Comparison of ENCODE assay signal across 2 cellular contexts in the genomic region with DNA sequence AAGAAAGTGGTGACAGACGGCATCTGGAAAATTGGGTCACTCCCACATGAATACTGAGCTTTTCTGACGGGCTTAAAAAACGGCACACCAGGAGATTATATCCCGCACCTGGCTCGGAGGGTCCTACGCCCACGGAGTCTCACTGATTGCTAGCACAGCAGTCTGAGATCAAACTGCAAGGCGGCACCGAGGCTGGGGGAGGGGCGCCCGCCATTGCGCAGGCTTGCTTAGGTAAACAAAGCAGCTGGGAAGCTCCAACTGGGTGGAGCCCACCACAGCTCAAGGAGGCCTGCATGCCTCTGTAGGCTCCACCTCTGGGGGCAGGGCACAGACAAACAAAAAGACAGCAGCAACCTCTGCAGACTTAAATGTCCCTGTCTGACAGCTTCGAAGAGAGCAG.
A peak's percentile ranks its signal among the peaks of the same experiment; 100 is the strongest.
DNase-seq lines count a peak whose midpoint lies in the region.

No MANE protein-coding gene starts in this region.

- DNase-seq in DMS53 (lab: John Stamatoyannopoulos, UW) (peak; percentile 20), SHP77 treated with DMSO at 0.1 percent for 48 hours (lab: John Stamatoyannopoulos, UW) (peak; percentile 16)
